In genomic region chr14:45252356-45253069, GRCh38 we compare ENCODE assay signal across 8 cellular contexts. TPM values are rescaled to one million over a fixed set of nuclear protein-coding genes. Genes with fewer than 3 reads are reported as not detected.
DNase-seq lines count a peak whose midpoint lies in the region; ATAC-seq, FAIRE-seq and TF ChIP-seq lines count a peak whose summit lies in the region.

No MANE protein-coding gene starts in this region.

- H3K36me3 ChIP-seq in small intestine (ENCODE audit: control insufficient read depth in 2 of 2, insufficient read depth in 2 of 2, low read length in 2 of 2): no peaks in the 10 kb centered on the region

- H3K4me1 Mint-ChIP-seq in IgD-negative memory B cell (peaks cover 20 to 21% (median 20%) of the 10 kb centered on the region in 3 donors), glutamatergic neuron (ENCODE audit: low read depth, unreplicated experiment) (peaks cover 7% of the 10 kb centered on the region)
- H3K4me1 Mint-ChIP-seq in activated CD4-positive, alpha-beta memory T cell treated with anti-CD3 and anti-CD28 coated beads, Interleukin-2, amount 10 ng/mL, durations not matched to agents 7 days and 5 days: peaks cover 29% of the 10 kb centered on the region

- FAIRE-seq in small intestine (lab: Jason Lieb, UNC): no peak

- no peaks in the 10 kb centered on the region for H3K27me3 ChIP-seq in small intestine (ENCODE audit: control insufficient read depth in 2 of 2, insufficient read depth in 2 of 2, low read length in 2 of 2)

- peak overlapping the region; percentile 60 to 63 for H3K4me3 ChIP-seq in small intestine (ENCODE audit: low read depth in 1 of 2, low read length in 2 of 2)

- peak overlapping the region; percentile 69 to 100 (median 91) for H3K27ac Mint-ChIP-seq in IgD-negative memory B cell
- H3K27ac Mint-ChIP-seq in activated CD4-positive, alpha-beta memory T cell treated with anti-CD3 and anti-CD28 coated beads, Interleukin-2, amount 10 ng/mL, durations not matched to agents 7 days and 5 days: peak overlapping the region; percentile 90
- peak overlapping the region; percentile 84 for H3K27ac Mint-ChIP-seq in glutamatergic neuron (ENCODE audit: unreplicated experiment)

- H3K4me3 Mint-ChIP-seq in IgD-negative memory B cell (peak overlapping the region; percentile 82 to 95 (median 94)), glutamatergic neuron (ENCODE audit: unreplicated experiment) (peak overlapping the region; percentile 94)
- peak overlapping the region; percentile 83 for H3K4me3 Mint-ChIP-seq in activated CD4-positive, alpha-beta memory T cell treated with anti-CD3 and anti-CD28 coated beads, Interleukin-2, amount 10 ng/mL, durations not matched to agents 7 days and 5 days

- H3K9me3 Mint-ChIP-seq in IgD-negative memory B cell (peaks cover 0 to 11% (median 5%) of the 10 kb centered on the region in 3 donors), glutamatergic neuron (ENCODE audit: unreplicated experiment) (peaks cover 4% of the 10 kb centered on the region)
- H3K9me3 Mint-ChIP-seq in activated CD4-positive, alpha-beta memory T cell treated with anti-CD3 and anti-CD28 coated beads, Interleukin-2, amount 10 ng/mL, durations not matched to agents 7 days and 5 days: peaks cover 3% of the 10 kb centered on the region

- H3K4me1 ChIP-seq in small intestine (ENCODE audit: control insufficient read depth in 2 of 2, insufficient read depth in 1 of 2, low read depth in 1 of 2, low read length in 1 of 2): peaks cover 0 to 2% of the 10 kb centered on the region in 2 donors

- ATAC-seq in HG03280 (IDR thresholded peaks at IDR 0.05; ENCODE audit: unreplicated experiment) (no peak), GM21717 (IDR thresholded peaks at IDR 0.05; ENCODE audit: unreplicated experiment) (no peak)

- H3K36me3 Mint-ChIP-seq in IgD-negative memory B cell (peaks cover 3% of the 10 kb centered on the region), glutamatergic neuron (ENCODE audit: unreplicated experiment) (no peaks in the 10 kb centered on the region)
- H3K36me3 Mint-ChIP-seq in activated CD4-positive, alpha-beta memory T cell treated with anti-CD3 and anti-CD28 coated beads, Interleukin-2, amount 10 ng/mL, durations not matched to agents 7 days and 5 days (ENCODE audit: low read depth): peaks cover 9% of the 10 kb centered on the region

- H3K27me3 Mint-ChIP-seq in IgD-negative memory B cell: no peaks in the 10 kb centered on the region
- H3K27me3 Mint-ChIP-seq in activated CD4-positive, alpha-beta memory T cell treated with anti-CD3 and anti-CD28 coated beads, Interleukin-2, amount 10 ng/mL, durations not matched to agents 7 days and 5 days: peaks cover 2% of the 10 kb centered on the region
- H3K27me3 Mint-ChIP-seq in glutamatergic neuron (ENCODE audit: unreplicated experiment): peaks cover 5% of the 10 kb centered on the region

- TF ChIP-seq CTCF in glutamatergic neuron (IDR thresholded peaks at IDR 0.05; ENCODE audit: partially characterized antibody, unreplicated experiment): no peak

- no peaks in the 10 kb centered on the region for H3K9me3 ChIP-seq in small intestine (ENCODE audit: control insufficient read depth, low read depth)

- WGBS in small intestine, 3 donors: 1% methylated on average over 25 to 26 of the region's 26 CpGs

- DNase-seq in CD1c-positive myeloid dendritic cell (ENCODE audit: extremely low spot score) (peak; percentile 20), glutamatergic neuron (no peak), small intestine (peak; percentile 33), activated gamma-delta T cell (lab: John Stamatoyannopoulos, UW) (no peak)
- peak; percentile 37 for DNase-seq in activated CD4-positive, alpha-beta memory T cell treated with anti-CD3 and anti-CD28 coated beads, Interleukin-2, amount 10 ng/mL, durations not matched to agents 7 days and 5 days

- H3K27ac ChIP-seq in small intestine (ENCODE audit: low read depth in 1 of 2, low read length in 1 of 2): peak overlapping the region; percentile 79 to 99

- CTCF ChIA-PET in activated CD4-positive, alpha-beta memory T cell treated with anti-CD3 and anti-CD28 coated beads, Interleukin-2, amount 10 ng/mL, durations not matched to agents 7 days and 5 days (lab: Charles Lee): interaction anchor here (0.7 to 3.3 kb wide), 15 partner anchors 8 to 715 kb away, joined by 3 to 15 read pairs (median 5); partner anchors contain the start of genes FANCM, FKBP3 and TOGARAM1

- POLR2A ChIA-PET in activated CD4-positive, alpha-beta memory T cell treated with anti-CD3 and anti-CD28 coated beads, Interleukin-2, amount 10 ng/mL, durations not matched to agents 7 days and 5 days (lab: Charles Lee): interaction anchor here (1.3 to 3.3 kb wide), 9 partner anchors 14 to 356 kb away, joined by 3 to 53 read pairs (median 5); partner anchors contain the start of genes FANCM, FKBP3, KLHL28 and PRPF39

RNA-seq across cellular contexts. Expression of gene MIS18BP1, which starts 0.5 kb away (rescaled TPM):
- polyA plus RNA-seq in IgD-negative memory B cell (95.3 TPM), small intestine (10 to 100 TPM in 1 of 3 donors, 1 to 10 TPM in 2; 3.6 to 11.0 (median 5.9) TPM)
- total RNA-seq in activated CD4-positive, alpha-beta memory T cell treated with anti-CD3 and anti-CD28 coated beads, Interleukin-2, amount 10 ng/mL, durations not matched to agents 7 days and 5 days: 10 to 100 TPM; 66.3 to 66.9 TPM
- total RNA-seq in glutamatergic neuron (ENCODE audit: unreplicated experiment): 15.2 TPM

Comparison
In these comparisons a context has a peak if more than half of its experiments do, and no peak if none do; other contexts are left out.
1. DNase-seq: peak in CD1c-positive myeloid dendritic cell (single experiment), activated CD4-positive, alpha-beta memory T cell treated with anti-CD3 and anti-CD28 coated beads, Interleukin-2, amount 10 ng/mL, durations not matched to agents 7 days and 5 days (single experiment) and small intestine (single experiment); none in glutamatergic neuron (single experiment) and activated gamma-delta T cell (single experiment).
2. Peak in every context shown above with its lines, with median percentiles within 50 percentile points of each other: H3K27ac Mint-ChIP-seq and H3K4me3 Mint-ChIP-seq.